ENCODE assay signal across 8 cellular contexts in the genomic region with DNA sequence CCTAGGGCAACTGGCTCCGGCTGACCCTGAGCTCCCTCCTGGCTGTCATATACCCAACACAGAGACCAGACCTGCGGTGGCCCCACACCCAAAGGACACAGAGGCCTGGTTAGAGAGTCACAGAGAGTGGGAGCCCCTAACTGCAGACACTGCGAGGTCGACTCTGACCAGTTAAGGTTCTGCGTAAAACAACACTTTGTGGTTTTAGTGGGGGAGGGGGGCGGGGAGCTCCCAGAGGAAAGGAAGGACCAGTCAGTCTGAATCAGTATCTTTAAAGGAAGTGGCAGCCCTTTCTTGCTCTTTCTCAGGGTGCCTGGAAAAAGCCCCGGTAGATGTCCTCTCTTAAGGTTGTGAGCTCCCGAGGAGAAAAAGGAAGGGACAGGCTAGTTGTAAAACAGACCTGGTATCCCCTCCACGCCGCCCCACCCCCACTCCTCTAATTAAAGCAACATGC. TPM values are rescaled to one million over a fixed set of nuclear protein-coding genes. Genes with fewer than 3 reads are reported as not detected.
DNase-seq lines count a peak whose midpoint lies in the region; ATAC-seq and TF ChIP-seq lines count a peak whose summit lies in the region.

No MANE protein-coding gene starts in this region.

- H3K9ac ChIP-seq in endodermal cell (ENCODE audit: extremely low read depth, low read length, poor library complexity, severe bottlenecking), result peak overlapping the region; percentile 91

- H3K36me3 ChIP-seq in endodermal cell (ENCODE audit: control insufficient read depth, insufficient read depth, low read length) (peaks cover 61% of the 10 kb centered on the region), prostate gland (peaks cover 0 to 9% of the 10 kb centered on the region in 2 donors), thyroid gland (peaks cover 12 to 20% of the 10 kb centered on the region in 2 donors)

- H3K4me1 ChIP-seq in endodermal cell (ENCODE audit: control insufficient read depth, insufficient read depth, low read length) (peaks cover 16% of the 10 kb centered on the region), prostate gland (replicated peaks) (peaks cover 7% of the 10 kb centered on the region), thyroid gland (peaks cover 25 to 38% of the 10 kb centered on the region in 2 donors)

- peak; percentile 30 for DNase-seq in GDM1 (lab: John Stamatoyannopoulos, UW)
- DNase-seq in OCI-M1 (lab: John Stamatoyannopoulos, UW), result peak; percentile 82
- no peak for DNase-seq in endodermal cell
- DNase-seq in prostate gland (ENCODE audit: low spot score), result no peak
- DNase-seq in ecto neural progenitor cell (ENCODE audit: low spot score), result no peak
- DNase-seq in NAMALWA (ENCODE audit: low spot score), result no peak
- no peak for DNase-seq in thyroid gland

- intact Hi-C loops in prostate gland (cut with DNase I), result no loop called here
- intact Hi-C loops in thyroid gland (cut with DNase I), result no loop called here

- H3K36me3 Mint-ChIP-seq in endodermal cell (ENCODE audit: low read depth), result peaks cover 57% of the 10 kb centered on the region

- H3K4me3 Mint-ChIP-seq in endodermal cell, result peak overlapping the region; percentile 88

- no peaks in the 10 kb centered on the region for H3K27me3 ChIP-seq in endodermal cell (ENCODE audit: control insufficient read depth, insufficient read depth, low read length, poor library complexity, severe bottlenecking)
- H3K27me3 ChIP-seq in prostate gland (replicated peaks; ENCODE audit: insufficient read depth), result no peaks in the 10 kb centered on the region
- H3K27me3 ChIP-seq in thyroid gland, result no peaks in the 10 kb centered on the region

- H3K9me3 ChIP-seq in endodermal cell (ENCODE audit: control insufficient read depth, low read length), result no peaks in the 10 kb centered on the region
- no peaks in the 10 kb centered on the region for H3K9me3 ChIP-seq in prostate gland
- no peaks in the 10 kb centered on the region for H3K9me3 ChIP-seq in thyroid gland

- no peaks in the 10 kb centered on the region for H3K27me3 Mint-ChIP-seq in endodermal cell (ENCODE audit: insufficient read depth)

- TF ChIP-seq CTCF in endodermal cell (conservative IDR thresholded peaks at IDR 0.05) (no peak), prostate gland (IDR thresholded peaks at IDR 0.05) (no peak), thyroid gland (IDR thresholded peaks at IDR 0.05) (no peak)

- no peaks in the 10 kb centered on the region for H3K9me3 Mint-ChIP-seq in endodermal cell

- H3K27ac ChIP-seq in endodermal cell (ENCODE audit: low read depth, low read length), result no peak overlapping the region
- H3K27ac ChIP-seq in prostate gland, result peak overlapping the region; percentile 64 to 92
- no peak overlapping the region for H3K27ac ChIP-seq in thyroid gland

- TF ChIP-seq POLR2A in prostate gland (IDR thresholded peaks at IDR 0.05), result no peak
- TF ChIP-seq POLR2A in thyroid gland (IDR thresholded peaks at IDR 0.05), result no peak

- H3K4me3 ChIP-seq in endodermal cell (ENCODE audit: low read length), result peak overlapping the region; percentile 98
- peak overlapping the region in 1 of 2 donors; percentile 81 for H3K4me3 ChIP-seq in prostate gland
- no peak overlapping the region for H3K4me3 ChIP-seq in thyroid gland (replicated peaks in 1 of 3)

- peaks cover 64% of the 10 kb centered on the region for H3K4me1 Mint-ChIP-seq in endodermal cell

- peak overlapping the region; percentile 92 for H3K27ac Mint-ChIP-seq in endodermal cell

- no peak for ATAC-seq in GM18909 (IDR thresholded peaks at IDR 0.05; ENCODE audit: poor library complexity, unreplicated experiment)

- 15 to 30% methylated on average over 5 to 10 of the region's 10 CpGs for WGBS in endodermal cell (ENCODE audit: insufficient coverage in 1 of 2, insufficient read length in 1 of 2), 2 experiments
- WGBS in prostate gland, result 13% methylated on average over 10 of the region's 10 CpGs
- WGBS in thyroid gland, 2 donors, result 57 to 65% methylated on average over 9 to 10 of the region's 10 CpGs

RNA-seq across cellular contexts. Expression of a gene that starts 2.4 kb away (rescaled TPM):
- total RNA-seq in endodermal cell, result 100 to 1,000 TPM; 342 TPM
- 245 TPM for polyA plus RNA-seq in endodermal cell (2013, experiment 1 of 2)
- 232 TPM for polyA plus RNA-seq in endodermal cell (2013, experiment 2 of 2)
- total RNA-seq in prostate gland, result 10 to 100 TPM; 45.0 to 94.4 TPM
- total RNA-seq in thyroid gland, result 10 to 100 TPM; 15.4 to 23.0 (median 18.2) TPM

Comparison
In these comparisons a context has a peak if more than half of its experiments do, and no peak if none do; other contexts are left out.
1. DNase-seq: peak in GDM1 (single experiment) and OCI-M1 (single experiment); none in endodermal cell (single experiment), prostate gland (single experiment), ecto neural progenitor cell (single experiment), NAMALWA (single experiment) and thyroid gland (0 of 2).
2. H3K27ac ChIP-seq: peak in prostate gland (2 of 2); none in endodermal cell (single experiment) and thyroid gland (0 of 3).